Comparison of ENCODE assay signal across 29 cellular contexts in the genomic region with DNA sequence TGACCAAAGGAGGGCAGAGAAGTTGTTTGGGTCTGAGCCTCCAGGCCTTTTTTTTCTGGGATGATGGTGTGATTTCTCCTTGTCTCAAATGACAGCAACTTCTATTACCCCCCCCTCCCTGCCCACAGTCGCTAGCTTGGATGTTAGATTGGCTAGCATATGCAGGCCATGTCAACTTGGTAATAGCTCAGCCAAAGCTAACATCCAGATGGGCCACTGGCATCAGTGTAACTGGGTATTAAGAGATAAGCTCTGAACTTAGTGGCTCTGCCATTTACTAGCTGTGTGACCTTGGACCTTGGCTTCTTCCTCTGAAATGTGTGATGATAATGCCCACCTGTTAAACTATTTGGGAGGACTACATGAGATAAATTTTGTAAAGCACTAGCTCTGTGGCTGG.
"Had no signal": no experiment of that assay in that cellular context is flagged by ENCODE, and none has a peak within 500 bp of the region (broad histone marks: within the 10 kb centered on the region; RNA-seq: fewer than 3 reads in every experiment).

No MANE protein-coding gene starts in this region.

- ATAC-seq: activated CD4-positive, alpha-beta T cell treated with anti-CD3 and anti-CD28 coated beads for 36 hours; activated CD8-positive, alpha-beta memory T cell treated with anti-CD3 and anti-CD28 coated beads, Interleukin-2, amount 10 ng/mL, durations not matched to agents 7 days and 5 days; activated CD8-positive, alpha-beta T cell treated with anti-CD3 and anti-CD28 coated beads, Interleukin-2, amount 10 ng/mL, durations not matched to agents 7 days and 5 days; activated naive CD8-positive, alpha-beta T cell treated with anti-CD3 and anti-CD28 coated beads, Interleukin-2, amount 50 U/mL, for 24 hours; T-helper 17 cell had no signal

- H3K27me3 ChIP-seq: adrenal gland, ascending aorta, breast epithelium, cardiac muscle cell had no signal

- DNase-seq: activated CD4-positive, alpha-beta memory T cell treated with anti-CD3 and anti-CD28 coated beads for 36 hours; activated CD4-positive, alpha-beta T cell treated with anti-CD3 and anti-CD28 coated beads for 36 hours; activated CD4-positive, alpha-beta T cell treated with anti-CD3 and anti-CD28 coated beads, Interleukin-2, amount 10 ng/mL, durations not matched to agents 24 days and 14 days; activated CD4-positive, CD25-positive, alpha-beta regulatory T cell; activated CD4-positive, CD25-positive, alpha-beta regulatory T cell treated with anti-CD3 and anti-CD28 coated beads, Interleukin-2, amount 50 U/mL, for 72 hours; activated CD8-positive, alpha-beta memory T cell treated with anti-CD3 and anti-CD28 coated beads, Interleukin-2, amount 10 ng/mL, durations not matched to agents 7 days and 5 days; activated CD8-positive, alpha-beta memory T cell treated with anti-CD3 and anti-CD28 coated beads, Interleukin-2, amount 50 U/mL, for 4 hours; activated CD8-positive, alpha-beta T cell treated with anti-CD3 and anti-CD28 coated beads, Interleukin-2, amount 10 ng/mL, durations not matched to agents 7 days and 5 days; activated effector memory CD4-positive, alpha-beta T cell treated with anti-CD3 and anti-CD28 coated beads, Interleukin-2, amount 50 U/mL, for 16 hours; activated naive CD4-positive, alpha-beta T cell treated with anti-CD3 and anti-CD28 coated beads for 36 hours; activated naive CD8-positive, alpha-beta T cell treated with anti-CD3 and anti-CD28 coated beads for 36 hours; activated naive CD8-positive, alpha-beta T cell treated with anti-CD3 and anti-CD28 coated beads, Interleukin-2, amount 50 U/mL, for 24 hours; activated T-cell treated with anti-CD3 and anti-CD28 coated beads, Interleukin-2, amount 50 U/mL, for 1 hour; activated T-cell treated with anti-CD3 and anti-CD28 coated beads, Interleukin-2, amount 50 U/mL, for 48 hours; adrenal gland; effector CD8-positive, alpha-beta T cell; foreskin fibroblast; head of caudate nucleus; T-helper 1 cell; T-helper 17 cell; T1000 had no signal

- FAIRE-seq: colon, endometrium, endothelial cell of umbilical vein, frontal cortex had no signal

- H3K4me3 ChIP-seq: adrenal gland, ascending aorta, breast epithelium, cardiac muscle cell had no signal

- H3K36me3 ChIP-seq: adrenal gland, ascending aorta, breast epithelium, cardiac muscle cell had no signal

- H3K27ac ChIP-seq: adrenal gland, ascending aorta, breast epithelium, cardiac muscle cell, epithelial cell of prostate had no signal

- H3K9me3 ChIP-seq: adrenal gland, ascending aorta had no signal

- H3K4me1 ChIP-seq: ascending aorta, breast epithelium had no signal
